ENCODE assay signal across 1 cellular context in the genomic region with DNA sequence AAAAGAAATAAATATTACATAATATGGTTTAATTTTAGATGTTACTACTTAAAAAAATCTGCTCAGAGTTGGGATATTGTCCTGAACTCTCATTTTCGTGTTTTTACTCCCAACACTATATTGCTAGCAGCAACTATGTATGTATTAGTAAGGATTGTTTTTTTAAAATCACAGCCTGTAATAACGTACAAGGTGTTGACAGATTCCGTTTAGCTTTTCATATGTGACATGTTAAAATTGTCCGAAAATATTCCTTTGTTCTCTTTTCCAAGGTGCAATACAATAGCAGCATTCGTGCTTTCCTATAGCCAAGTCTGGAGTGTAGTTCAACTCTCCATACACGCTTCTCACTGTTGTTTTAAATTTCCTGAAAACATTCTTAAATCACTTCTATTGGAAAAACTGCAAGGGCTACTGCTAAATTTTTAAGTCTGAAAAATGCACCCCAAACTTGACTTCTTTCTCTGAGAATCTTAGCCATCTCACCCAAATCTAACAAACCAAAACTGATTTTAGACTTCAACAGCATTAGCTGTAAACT.
TF ChIP-seq lines count a peak whose summit lies in the region.

No MANE protein-coding gene starts in this region.

TF ChIP-seq in GM12878, 131 proteins besides CTCF, POLR2A, EP300 and RAD21 (continued from another document):
- TF ChIP-seq, protein P1, sequence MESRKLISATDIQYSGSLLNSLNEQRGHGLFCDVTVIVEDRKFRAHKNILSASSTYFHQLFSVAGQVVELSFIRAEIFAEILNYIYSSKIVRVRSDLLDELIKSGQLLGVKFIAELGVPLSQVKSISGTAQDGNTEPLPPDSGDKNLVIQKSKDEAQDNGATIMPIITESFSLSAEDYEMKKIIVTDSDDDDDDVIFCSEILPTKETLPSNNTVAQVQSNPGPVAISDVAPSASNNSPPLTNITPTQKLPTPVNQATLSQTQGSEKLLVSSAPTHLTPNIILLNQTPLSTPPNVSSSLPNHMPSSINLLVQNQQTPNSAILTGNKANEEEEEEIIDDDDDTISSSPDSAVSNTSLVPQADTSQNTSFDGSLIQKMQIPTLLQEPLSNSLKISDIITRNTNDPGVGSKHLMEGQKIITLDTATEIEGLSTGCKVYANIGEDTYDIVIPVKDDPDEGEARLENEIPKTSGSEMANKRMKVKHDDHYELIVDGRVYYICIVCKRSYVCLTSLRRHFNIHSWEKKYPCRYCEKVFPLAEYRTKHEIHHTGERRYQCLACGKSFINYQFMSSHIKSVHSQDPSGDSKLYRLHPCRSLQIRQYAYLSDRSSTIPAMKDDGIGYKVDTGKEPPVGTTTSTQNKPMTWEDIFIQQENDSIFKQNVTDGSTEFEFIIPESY (IDR thresholded peaks at IDR 0.05): no peak
- TF ChIP-seq, protein P2, sequence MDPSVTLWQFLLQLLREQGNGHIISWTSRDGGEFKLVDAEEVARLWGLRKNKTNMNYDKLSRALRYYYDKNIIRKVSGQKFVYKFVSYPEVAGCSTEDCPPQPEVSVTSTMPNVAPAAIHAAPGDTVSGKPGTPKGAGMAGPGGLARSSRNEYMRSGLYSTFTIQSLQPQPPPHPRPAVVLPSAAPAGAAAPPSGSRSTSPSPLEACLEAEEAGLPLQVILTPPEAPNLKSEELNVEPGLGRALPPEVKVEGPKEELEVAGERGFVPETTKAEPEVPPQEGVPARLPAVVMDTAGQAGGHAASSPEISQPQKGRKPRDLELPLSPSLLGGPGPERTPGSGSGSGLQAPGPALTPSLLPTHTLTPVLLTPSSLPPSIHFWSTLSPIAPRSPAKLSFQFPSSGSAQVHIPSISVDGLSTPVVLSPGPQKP (IDR thresholded peaks at IDR 0.05; ENCODE audit: low read depth, low read length): no peak
- no peak for TF ChIP-seq RELA (IDR thresholded peaks at IDR 0.05; ENCODE audit: borderline replicate concordance, partially characterized antibody)
- TF ChIP-seq, protein P3, sequence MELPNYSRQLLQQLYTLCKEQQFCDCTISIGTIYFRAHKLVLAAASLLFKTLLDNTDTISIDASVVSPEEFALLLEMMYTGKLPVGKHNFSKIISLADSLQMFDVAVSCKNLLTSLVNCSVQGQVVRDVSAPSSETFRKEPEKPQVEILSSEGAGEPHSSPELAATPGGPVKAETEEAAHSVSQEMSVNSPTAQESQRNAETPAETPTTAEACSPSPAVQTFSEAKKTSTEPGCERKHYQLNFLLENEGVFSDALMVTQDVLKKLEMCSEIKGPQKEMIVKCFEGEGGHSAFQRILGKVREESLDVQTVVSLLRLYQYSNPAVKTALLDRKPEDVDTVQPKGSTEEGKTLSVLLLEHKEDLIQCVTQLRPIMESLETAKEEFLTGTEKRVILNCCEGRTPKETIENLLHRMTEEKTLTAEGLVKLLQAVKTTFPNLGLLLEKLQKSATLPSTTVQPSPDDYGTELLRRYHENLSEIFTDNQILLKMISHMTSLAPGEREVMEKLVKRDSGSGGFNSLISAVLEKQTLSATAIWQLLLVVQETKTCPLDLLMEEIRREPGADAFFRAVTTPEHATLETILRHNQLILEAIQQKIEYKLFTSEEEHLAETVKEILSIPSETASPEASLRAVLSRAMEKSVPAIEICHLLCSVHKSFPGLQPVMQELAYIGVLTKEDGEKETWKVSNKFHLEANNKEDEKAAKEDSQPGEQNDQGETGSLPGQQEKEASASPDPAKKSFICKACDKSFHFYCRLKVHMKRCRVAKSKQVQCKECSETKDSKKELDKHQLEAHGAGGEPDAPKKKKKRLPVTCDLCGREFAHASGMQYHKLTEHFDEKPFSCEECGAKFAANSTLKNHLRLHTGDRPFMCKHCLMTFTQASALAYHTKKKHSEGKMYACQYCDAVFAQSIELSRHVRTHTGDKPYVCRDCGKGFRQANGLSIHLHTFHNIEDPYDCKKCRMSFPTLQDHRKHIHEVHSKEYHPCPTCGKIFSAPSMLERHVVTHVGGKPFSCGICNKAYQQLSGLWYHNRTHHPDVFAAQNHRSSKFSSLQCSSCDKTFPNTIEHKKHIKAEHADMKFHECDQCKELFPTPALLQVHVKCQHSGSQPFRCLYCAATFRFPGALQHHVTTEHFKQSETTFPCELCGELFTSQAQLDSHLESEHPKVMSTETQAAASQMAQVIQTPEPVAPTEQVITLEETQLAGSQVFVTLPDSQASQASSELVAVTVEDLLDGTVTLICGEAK (IDR thresholded peaks at IDR 0.05; ENCODE audit: borderline replicate concordance): no peak
